In the genomic region with DNA sequence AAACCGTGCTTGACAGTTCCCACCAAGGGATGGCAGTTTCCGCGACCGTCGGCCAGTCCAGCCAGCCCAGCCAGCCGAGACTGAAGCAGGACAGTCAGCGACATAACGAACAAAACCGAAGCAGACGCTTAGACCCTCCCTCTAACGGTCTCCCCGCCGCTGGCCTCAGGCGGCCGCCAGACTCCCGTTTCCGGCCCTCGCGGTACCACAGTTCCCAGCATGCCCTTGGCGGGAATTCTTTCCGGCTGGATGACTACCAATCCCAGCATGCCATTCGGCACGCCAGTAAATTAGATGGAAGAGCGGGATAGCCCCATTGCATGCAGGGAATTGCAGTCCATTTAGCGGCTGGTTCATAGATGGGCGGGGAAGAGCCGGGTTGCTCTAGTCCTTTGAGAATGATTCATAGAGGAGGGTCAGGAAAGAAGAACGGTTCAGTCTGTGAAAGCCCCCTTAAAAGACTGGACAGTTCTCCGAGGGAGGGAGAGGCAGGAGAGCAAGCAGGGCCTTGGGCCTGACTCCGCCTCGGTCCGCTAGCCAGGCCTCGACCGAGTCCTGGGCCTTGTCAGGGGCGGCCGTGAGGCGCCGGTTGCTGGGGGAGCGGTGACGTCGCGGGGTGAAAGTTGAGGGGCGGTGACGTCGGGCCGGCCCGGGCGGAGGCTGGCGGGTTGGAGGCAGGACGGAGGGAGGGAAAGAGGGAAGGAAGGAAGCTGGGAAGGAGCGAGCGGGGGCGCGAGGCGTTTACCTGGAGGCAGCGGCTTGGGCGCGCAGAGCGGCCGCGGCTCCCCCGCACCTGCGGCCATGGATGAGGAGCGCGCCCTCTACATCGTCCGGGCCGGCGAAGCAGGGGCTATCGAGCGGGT, we compare ENCODE assay signal across 1 cellular context.
TF ChIP-seq lines count a peak whose summit lies in the region.

A gene with protein sequence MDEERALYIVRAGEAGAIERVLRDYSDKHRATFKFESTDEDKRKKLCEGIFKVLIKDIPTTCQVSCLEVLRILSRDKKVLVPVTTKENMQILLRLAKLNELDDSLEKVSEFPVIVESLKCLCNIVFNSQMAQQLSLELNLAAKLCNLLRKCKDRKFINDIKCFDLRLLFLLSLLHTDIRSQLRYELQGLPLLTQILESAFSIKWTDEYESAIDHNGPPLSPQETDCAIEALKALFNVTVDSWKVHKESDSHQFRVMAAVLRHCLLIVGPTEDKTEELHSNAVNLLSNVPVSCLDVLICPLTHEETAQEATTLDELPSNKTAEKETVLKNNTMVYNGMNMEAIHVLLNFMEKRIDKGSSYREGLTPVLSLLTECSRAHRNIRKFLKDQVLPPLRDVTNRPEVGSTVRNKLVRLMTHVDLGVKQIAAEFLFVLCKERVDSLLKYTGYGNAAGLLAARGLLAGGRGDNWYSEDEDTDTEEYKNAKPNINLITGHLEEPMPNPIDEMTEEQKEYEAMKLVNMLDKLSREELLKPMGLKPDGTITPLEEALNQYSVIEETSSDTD (plus strand): TSS at position 738 of the 863 bp plus-strand sequence. CDS start 64 bp downstream, at position 802.

TF ChIP-seq in HEK293, 187 proteins besides CTCF, POLR2A, EP300 and RAD21 (continued from another document):
- no peak for TF ChIP-seq ZBTB44 (tag by site-specific recombination; IDR thresholded peaks at IDR 0.05)
- no peak for TF ChIP-seq SCRT2 (tag by site-specific recombination; IDR thresholded peaks at IDR 0.05)
- no peak for TF ChIP-seq ZNF555 (tag by site-specific recombination; conservative IDR thresholded peaks at IDR 0.05)
- TF ChIP-seq ZNF423 (tag by site-specific recombination; IDR thresholded peaks at IDR 0.05): no peak
- no peak for TF ChIP-seq HIC1 (tag by site-specific recombination; IDR thresholded peaks at IDR 0.05)
- no peak for TF ChIP-seq ZNF473 (tag by site-specific recombination; IDR thresholded peaks at IDR 0.05)
- TF ChIP-seq ZNF692 (tag by site-specific recombination; IDR thresholded peaks at IDR 0.05): peak; percentile 79
- TF ChIP-seq ZBTB11 (tag by site-specific recombination; conservative IDR thresholded peaks at IDR 0.05; ENCODE audit: low read depth): peak; percentile 44
- no peak; the same call in 1 of the 2 replicates for TF ChIP-seq ZNF785 (tag by site-specific recombination; IDR thresholded peaks at IDR 0.05)
- TF ChIP-seq REST (tag by site-specific recombination; IDR thresholded peaks at IDR 0.05): peak; percentile 63; the same call in 1 of the 2 replicates
TF ChIP-seq in HEK293: peak in this region for 70.
